11 cellular contexts compared by ENCODE assay signal in the genomic region with DNA sequence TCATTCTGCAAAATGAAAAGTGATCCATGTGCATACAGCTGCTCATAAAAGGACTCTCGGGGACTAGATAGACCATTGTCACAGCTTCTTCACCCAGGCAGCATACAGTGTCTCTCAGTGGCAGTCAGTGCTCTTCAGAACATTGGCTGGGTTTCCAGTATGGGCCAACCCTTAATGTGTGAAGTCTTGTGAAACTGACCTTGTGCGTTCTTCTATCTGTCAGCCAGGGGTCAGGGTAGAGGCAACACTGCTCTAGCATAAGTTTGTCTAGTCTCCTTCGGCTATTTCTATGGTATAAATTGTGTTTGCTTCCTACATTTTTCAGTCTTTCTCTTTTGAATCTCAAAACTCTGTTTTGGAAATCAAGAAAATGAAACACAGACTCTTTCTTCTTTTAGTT. TPM values are rescaled to one million over a fixed set of nuclear protein-coding genes. Genes with fewer than 3 reads are reported as not detected.
DNase-seq lines count a peak whose midpoint lies in the region; ATAC-seq and TF ChIP-seq lines count a peak whose summit lies in the region.
"Had no signal": no experiment of that assay in that cellular context is flagged by ENCODE, and none has a peak within 500 bp of the region (broad histone marks: within the 10 kb centered on the region; RNA-seq: fewer than 3 reads in every experiment).

No MANE protein-coding gene starts in this region.

- TF ChIP-seq CTCF in GM12864 (IDR thresholded peaks at IDR 0.05; ENCODE audit: low read depth, low read length, missing control alignments) (peak; percentile 42), BE2C (IDR thresholded peaks at IDR 0.05; ENCODE audit: low read depth, low read length) (no peak)

- H3K4me3 ChIP-seq in GM12864 (ENCODE audit: low read depth, low read length): no peak overlapping the region
- no peak overlapping the region for H3K4me3 ChIP-seq in BE2C (ENCODE audit: low read depth, low read length)
- H3K4me3 ChIP-seq: heart left ventricle had no signal

- ATAC-seq in HG02938 (IDR thresholded peaks at IDR 0.05; ENCODE audit: unreplicated experiment): peak; percentile 77
- ATAC-seq in HG03095 (IDR thresholded peaks at IDR 0.05; ENCODE audit: unreplicated experiment): no peak

- no peaks in the 10 kb centered on the region for H3K27me3 ChIP-seq in BE2C
- H3K27me3 ChIP-seq: heart left ventricle had no signal

- H3K36me3 ChIP-seq in BE2C: no peaks in the 10 kb centered on the region
- H3K36me3 ChIP-seq: heart left ventricle had no signal

- no peaks in the 10 kb centered on the region for H3K9me3 ChIP-seq in BE2C
- H3K9me3 ChIP-seq: heart left ventricle had no signal

- DNase-seq in GM12864 (ENCODE audit: low read depth) (no peak), SW480 (ENCODE audit: low spot score) (peak; percentile 1), medulla oblongata (ENCODE audit: extremely low spot score) (peak; percentile 10), NCI-H510A (lab: John Stamatoyannopoulos, UW) (no peak), middle frontal gyrus (ENCODE audit: extremely low spot score, low spot score) (no peak), BE2C (no peak)
- DNase-seq: activated B cell treated with CpG ODN at 0.5 μM for 24 hours, heart left ventricle, NCI-H187 had no signal

- no peaks in the 10 kb centered on the region for H3K4me1 ChIP-seq in BE2C
- H3K4me1 ChIP-seq: heart left ventricle had no signal

RNA-seq across cellular contexts. Expression of gene SMIM31, which starts 37.0 kb away (rescaled TPM):
- polyA plus RNA-seq in BE2C (2012; ENCODE audit: insufficient read depth, insufficient read length, low read depth): not detected
- polyA plus RNA-seq: heart left ventricle had no signal

Comparison
In these comparisons a context has a peak if more than half of its experiments do, and no peak if none do; other contexts are left out.
1. DNase-seq: peak in SW480 (single experiment) and medulla oblongata (single experiment); none in GM12864 (single experiment), NCI-H510A (single experiment), middle frontal gyrus (single experiment) and BE2C (single experiment).